8 cellular contexts compared by ENCODE assay signal in genomic region chr10:100653957-100654834, GRCh38.
DNase-seq lines count a peak whose midpoint lies in the region; ATAC-seq, FAIRE-seq and TF ChIP-seq lines count a peak whose summit lies in the region.

No MANE protein-coding gene starts in this region.

- no peak overlapping the region for H3K9ac ChIP-seq in BLaER1

- ATAC-seq in GM18858 (IDR thresholded peaks at IDR 0.05; ENCODE audit: unreplicated experiment) (no peak), aorta (ENCODE audit: low FRiP score) (no peak)

- FAIRE-seq in frontal cortex (lab: Jason Lieb, UNC) = no peak

- H3K36me3 Mint-ChIP-seq in activated naive CD4-positive, alpha-beta T cell treated with anti-CD3 and anti-CD28 coated beads for 36 hours (ENCODE audit: low read depth) = no peaks in the 10 kb centered on the region
- peaks cover 2% of the 10 kb centered on the region for H3K36me3 Mint-ChIP-seq in mesothelial cell of epicardium

- CTCF ChIA-PET in activated naive CD4-positive, alpha-beta T cell treated with anti-CD3 and anti-CD28 coated beads for 36 hours (lab: Charles Lee) = no interaction called here

- H3K4me1 ChIP-seq in BLaER1 = no peaks in the 10 kb centered on the region
- peaks cover 16 to 36% (median 27%) of the 10 kb centered on the region in 3 donors for H3K4me1 ChIP-seq in esophagus squamous epithelium
- H3K4me1 ChIP-seq in aorta (ENCODE audit: control insufficient read depth in 1 of 2, insufficient read depth in 2 of 2, low read length in 2 of 2) = no peaks in the 10 kb centered on the region

- H3K4me2 ChIP-seq in BLaER1 = peak overlapping the region; percentile 49

- no peak overlapping the region for H3K27ac ChIP-seq in BLaER1
- H3K27ac ChIP-seq in esophagus squamous epithelium = no peak overlapping the region
- H3K27ac ChIP-seq in aorta (ENCODE audit: low read depth in 1 of 2, low read length in 2 of 2) = no peak overlapping the region

- peak overlapping the region; percentile 71 for H3K4me3 Mint-ChIP-seq in activated naive CD4-positive, alpha-beta T cell treated with anti-CD3 and anti-CD28 coated beads for 36 hours
- H3K4me3 Mint-ChIP-seq in mesothelial cell of epicardium = peak overlapping the region; percentile 68

- H3K27me3 Mint-ChIP-seq in activated naive CD4-positive, alpha-beta T cell treated with anti-CD3 and anti-CD28 coated beads for 36 hours (ENCODE audit: low read depth) = peaks cover 61% of the 10 kb centered on the region
- peaks cover 82% of the 10 kb centered on the region for H3K27me3 Mint-ChIP-seq in mesothelial cell of epicardium (ENCODE audit: low read depth)

- H3K4me1 Mint-ChIP-seq in activated naive CD4-positive, alpha-beta T cell treated with anti-CD3 and anti-CD28 coated beads for 36 hours (ENCODE audit: low read depth) = peaks cover 24% of the 10 kb centered on the region
- H3K4me1 Mint-ChIP-seq in mesothelial cell of epicardium = peaks cover 24% of the 10 kb centered on the region

- 0 out of 2 replicates have a peak, but pooled peaks cover 4% of the 10 kb centered on the region for H3K9me3 ChIP-seq in BLaER1
- peaks cover 0 to 4% (median 0%) of the 10 kb centered on the region in 3 donors for H3K9me3 ChIP-seq in esophagus squamous epithelium
- H3K9me3 ChIP-seq in aorta (ENCODE audit: control insufficient read depth, low read length) = no peaks in the 10 kb centered on the region

- no peaks in the 10 kb centered on the region for H3K36me3 ChIP-seq in BLaER1
- no peaks in the 10 kb centered on the region for H3K36me3 ChIP-seq in esophagus squamous epithelium
- H3K36me3 ChIP-seq in aorta (ENCODE audit: control insufficient read depth in 1 of 2, insufficient read depth in 2 of 2, low read length in 1 of 2) = no peaks in the 10 kb centered on the region

- H3K27ac Mint-ChIP-seq in activated naive CD4-positive, alpha-beta T cell treated with anti-CD3 and anti-CD28 coated beads for 36 hours = no peak overlapping the region
- peak overlapping the region; percentile 61 for H3K27ac Mint-ChIP-seq in mesothelial cell of epicardium

- DNase-seq in Jurkat, Clone E6-1 (ENCODE audit: low read depth, low spot score) = peak; percentile 66
- peak; percentile 71 for DNase-seq in activated naive CD4-positive, alpha-beta T cell treated with anti-CD3 and anti-CD28 coated beads for 36 hours
- DNase-seq in mesothelial cell of epicardium (ENCODE audit: low spot score in 2 of 2, unreplicated experiment in 2 of 2) = peak in 1 of 2 experiments; percentile 57
- DNase-seq in frontal cortex (ENCODE audit: low spot score in 2 of 2) = no peak
- no peak for DNase-seq in esophagus squamous epithelium (lab: John Stamatoyannopoulos, UW)
- no peak for DNase-seq in aorta

- H4K20me1 ChIP-seq in BLaER1 = peaks cover 6% of the 10 kb centered on the region; the same call in 1 of the 2 replicates

- 1 to 2% methylated on average over 25 to 37 of the region's 64 CpGs for WGBS in esophagus squamous epithelium, 2 donors
- 1 to 2% methylated on average over 59 to 64 of the region's 64 CpGs for WGBS in aorta, 2 donors

- TF ChIP-seq CTCF in mesothelial cell of epicardium (IDR thresholded peaks at IDR 0.05; ENCODE audit: unreplicated experiment) (no peak), esophagus squamous epithelium (IDR thresholded peaks at IDR 0.05) (no peak)

- TF ChIP-seq POLR2A in esophagus squamous epithelium (IDR thresholded peaks at IDR 0.05) = no peak

- intact Hi-C loops in activated naive CD4-positive, alpha-beta T cell treated with anti-CD3 and anti-CD28 coated beads for 36 hours (cut with micrococcal nuclease) = loop anchor here (10.0 kb wide), 1 partner anchor 571 kb away; the partner anchor contains the start of gene LBX1
- intact Hi-C loops in esophagus squamous epithelium (cut with DNase I) = no loop called here
- intact Hi-C loops in aorta (cut with DNase I) = no loop called here

- no peaks in the 10 kb centered on the region for H3K9me3 Mint-ChIP-seq in activated naive CD4-positive, alpha-beta T cell treated with anti-CD3 and anti-CD28 coated beads for 36 hours
- no peaks in the 10 kb centered on the region for H3K9me3 Mint-ChIP-seq in mesothelial cell of epicardium

- H3K27me3 ChIP-seq in BLaER1 (peaks cover 51% of the 10 kb centered on the region), esophagus squamous epithelium (peaks cover 16 to 94% (median 47%) of the 10 kb centered on the region in 4 donors), aorta (ENCODE audit: control insufficient read depth in 1 of 2, insufficient read depth in 2 of 2, low read length in 1 of 2) (no peaks in the 10 kb centered on the region)

- peak overlapping the region; percentile 38; the same call in 1 of the 2 replicates for H3K4me3 ChIP-seq in BLaER1
- peak overlapping the region; percentile 61 for H3K4me3 ChIP-seq in Jurkat, Clone E6-1 (ENCODE audit: low read length)
- H3K4me3 ChIP-seq in esophagus squamous epithelium = peak overlapping the region in 2 of 4 donors; percentile 32 to 56
- no peak overlapping the region for H3K4me3 ChIP-seq in aorta (ENCODE audit: low read length in 2 of 2)

Comparison
In these comparisons a context has a peak if more than half of its experiments do, and no peak if none do; other contexts are left out.
1. H3K4me3 ChIP-seq: peak in BLaER1 (single experiment) and Jurkat, Clone E6-1 (single experiment); none in aorta (0 of 2).
2. DNase-seq: peak in Jurkat, Clone E6-1 (single experiment) and activated naive CD4-positive, alpha-beta T cell treated with anti-CD3 and anti-CD28 coated beads for 36 hours (single experiment); none in frontal cortex (0 of 2), esophagus squamous epithelium (single experiment) and aorta (0 of 2).